10 cellular contexts compared by ENCODE assay signal in genomic region chr6:57143690-57144089, GRCh38.
"Had no signal": no experiment of that assay in that cellular context is flagged by ENCODE, and none has a peak within 500 bp of the region (broad histone marks: within the 10 kb centered on the region; RNA-seq: fewer than 3 reads in every experiment).

No MANE protein-coding gene starts in this region.

- H3K4me2 ChIP-seq: GM23338, KMS-11 had no signal

- H3K9me3 ChIP-seq: HAP-1 had no signal

- FAIRE-seq: H1, HTR-8/SVneo had no signal

- H3K27ac ChIP-seq: KMS-11 had no signal

- H3K4me3 ChIP-seq: GM23338, HAP-1 had no signal

- ATAC-seq: GM23338, HCT116 had no signal

- DNase-seq: H7, IMR-90, Karpas-422, KBM-7 had no signal

- H3K9ac ChIP-seq: KMS-11 had no signal

- H2AFZ ChIP-seq: GM23338 had no signal
